In genomic region chr5:144191461-144191860, GRCh38 we compare ENCODE assay signal across 2 cellular contexts.
TF ChIP-seq lines count a peak whose summit lies in the region.

No MANE protein-coding gene starts in this region.

TF ChIP-seq in HepG2, 621 proteins besides CTCF, POLR2A, EP300 and RAD21:
- TF ChIP-seq MAF1 (CRISPR knock-in tag; IDR thresholded peaks at IDR 0.05; ENCODE audit: borderline replicate concordance), result no peak
- no peak for TF ChIP-seq PHF21A (CRISPR knock-in tag; IDR thresholded peaks at IDR 0.05)
- no peak for TF ChIP-seq ZNF878 (CRISPR knock-in tag; IDR thresholded peaks at IDR 0.05)
- no peak for TF ChIP-seq REST (IDR thresholded peaks at IDR 0.05; ENCODE audit: borderline replicate concordance in 1 of 2, low read depth in 1 of 2, low read length in 2 of 2)
- no peak for TF ChIP-seq DDIT3 (CRISPR knock-in tag; IDR thresholded peaks at IDR 0.05)
- TF ChIP-seq SALL2 (CRISPR knock-in tag; IDR thresholded peaks at IDR 0.05), result no peak
- no peak for TF ChIP-seq GATAD1 (CRISPR knock-in tag; IDR thresholded peaks at IDR 0.05)
- no peak for TF ChIP-seq GFI1 (CRISPR knock-in tag; IDR thresholded peaks at IDR 0.05; ENCODE audit: borderline replicate concordance)
- no peak for TF ChIP-seq FOXK2 (IDR thresholded peaks at IDR 0.05)
- no peak for TF ChIP-seq ZNF143 (CRISPR knock-in tag; IDR thresholded peaks at IDR 0.05)
- TF ChIP-seq ZNF276 (CRISPR knock-in tag; IDR thresholded peaks at IDR 0.05; ENCODE audit: low read depth), result no peak
- no peak for TF ChIP-seq KDM1A (CRISPR knock-in tag; IDR thresholded peaks at IDR 0.05)
- TF ChIP-seq PRDM10 (CRISPR knock-in tag; IDR thresholded peaks at IDR 0.05; ENCODE audit: low read depth), result no peak
- no peak for TF ChIP-seq ONECUT2 (CRISPR knock-in tag; IDR thresholded peaks at IDR 0.05)
- no peak for TF ChIP-seq SIN3A (IDR thresholded peaks at IDR 0.05; ENCODE audit: borderline replicate concordance, low read depth, low read length)
- TF ChIP-seq ZNF556 (CRISPR knock-in tag; IDR thresholded peaks at IDR 0.05; ENCODE audit: borderline replicate concordance), result no peak
- no peak for TF ChIP-seq RFX5 (IDR thresholded peaks at IDR 0.05; ENCODE audit: low read depth, low read length)

TF ChIP-seq in H1, 55 proteins besides CTCF, POLR2A, EP300 and RAD21:
- TF ChIP-seq CBX5 (IDR thresholded peaks at IDR 0.05; ENCODE audit: low read depth, low read length), result no peak
- no peak for TF ChIP-seq TAF1 (IDR thresholded peaks at IDR 0.05; ENCODE audit: low read depth, low read length)
- no peak for TF ChIP-seq CTBP2 (IDR thresholded peaks at IDR 0.05; ENCODE audit: borderline replicate concordance, insufficient read depth, insufficient read length, low read length)
TF ChIP-seq in H1: peak in this region for 0.
